1 cellular context compared by ENCODE assay signal in the genomic region with DNA sequence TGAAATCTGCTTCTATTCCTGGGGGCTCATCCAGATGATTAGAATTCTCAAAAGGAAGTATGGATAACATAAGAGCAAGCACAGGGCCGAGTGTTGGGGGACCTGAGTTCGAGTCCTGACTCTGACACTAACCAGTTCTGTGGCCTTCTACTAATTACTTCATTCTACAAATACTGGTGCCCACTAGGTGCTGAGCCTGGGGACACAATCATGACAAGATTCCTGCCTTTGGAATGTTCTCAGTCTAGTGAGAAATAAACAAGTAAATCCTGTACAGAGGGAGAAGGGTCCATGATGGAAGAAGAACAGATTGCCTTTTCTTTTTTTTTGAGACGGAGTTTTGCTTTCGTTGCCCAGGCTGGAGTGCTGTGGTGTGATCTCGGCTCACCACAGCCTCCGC.
TF ChIP-seq lines count a peak whose summit lies in the region.

No MANE protein-coding gene starts in this region.

TF ChIP-seq in SK-N-SH, 30 proteins besides CTCF, POLR2A, EP300 and RAD21 (continued from another document):
- TF ChIP-seq RCOR1 (IDR thresholded peaks at IDR 0.05; ENCODE audit: low read length), result no peak
- TF ChIP-seq, protein P1, sequence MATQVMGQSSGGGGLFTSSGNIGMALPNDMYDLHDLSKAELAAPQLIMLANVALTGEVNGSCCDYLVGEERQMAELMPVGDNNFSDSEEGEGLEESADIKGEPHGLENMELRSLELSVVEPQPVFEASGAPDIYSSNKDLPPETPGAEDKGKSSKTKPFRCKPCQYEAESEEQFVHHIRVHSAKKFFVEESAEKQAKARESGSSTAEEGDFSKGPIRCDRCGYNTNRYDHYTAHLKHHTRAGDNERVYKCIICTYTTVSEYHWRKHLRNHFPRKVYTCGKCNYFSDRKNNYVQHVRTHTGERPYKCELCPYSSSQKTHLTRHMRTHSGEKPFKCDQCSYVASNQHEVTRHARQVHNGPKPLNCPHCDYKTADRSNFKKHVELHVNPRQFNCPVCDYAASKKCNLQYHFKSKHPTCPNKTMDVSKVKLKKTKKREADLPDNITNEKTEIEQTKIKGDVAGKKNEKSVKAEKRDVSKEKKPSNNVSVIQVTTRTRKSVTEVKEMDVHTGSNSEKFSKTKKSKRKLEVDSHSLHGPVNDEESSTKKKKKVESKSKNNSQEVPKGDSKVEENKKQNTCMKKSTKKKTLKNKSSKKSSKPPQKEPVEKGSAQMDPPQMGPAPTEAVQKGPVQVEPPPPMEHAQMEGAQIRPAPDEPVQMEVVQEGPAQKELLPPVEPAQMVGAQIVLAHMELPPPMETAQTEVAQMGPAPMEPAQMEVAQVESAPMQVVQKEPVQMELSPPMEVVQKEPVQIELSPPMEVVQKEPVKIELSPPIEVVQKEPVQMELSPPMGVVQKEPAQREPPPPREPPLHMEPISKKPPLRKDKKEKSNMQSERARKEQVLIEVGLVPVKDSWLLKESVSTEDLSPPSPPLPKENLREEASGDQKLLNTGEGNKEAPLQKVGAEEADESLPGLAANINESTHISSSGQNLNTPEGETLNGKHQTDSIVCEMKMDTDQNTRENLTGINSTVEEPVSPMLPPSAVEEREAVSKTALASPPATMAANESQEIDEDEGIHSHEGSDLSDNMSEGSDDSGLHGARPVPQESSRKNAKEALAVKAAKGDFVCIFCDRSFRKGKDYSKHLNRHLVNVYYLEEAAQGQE (IDR thresholded peaks at IDR 0.05; ENCODE audit: low read depth, low read length), result no peak
- TF ChIP-seq, protein P2, sequence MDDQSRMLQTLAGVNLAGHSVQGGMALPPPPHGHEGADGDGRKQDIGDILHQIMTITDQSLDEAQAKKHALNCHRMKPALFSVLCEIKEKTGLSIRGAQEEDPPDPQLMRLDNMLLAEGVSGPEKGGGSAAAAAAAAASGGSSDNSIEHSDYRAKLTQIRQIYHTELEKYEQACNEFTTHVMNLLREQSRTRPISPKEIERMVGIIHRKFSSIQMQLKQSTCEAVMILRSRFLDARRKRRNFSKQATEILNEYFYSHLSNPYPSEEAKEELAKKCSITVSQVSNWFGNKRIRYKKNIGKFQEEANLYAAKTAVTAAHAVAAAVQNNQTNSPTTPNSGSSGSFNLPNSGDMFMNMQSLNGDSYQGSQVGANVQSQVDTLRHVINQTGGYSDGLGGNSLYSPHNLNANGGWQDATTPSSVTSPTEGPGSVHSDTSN (IDR thresholded peaks at IDR 0.05), result no peak
- TF ChIP-seq ELF1 (IDR thresholded peaks at IDR 0.05), result no peak
